Comparison of ENCODE assay signal across 8 cellular contexts in genomic region chr6:89829591-89830384, GRCh38. TPM values are rescaled to one million over a fixed set of nuclear protein-coding genes. Genes with fewer than 3 reads are reported as not detected.
DNase-seq lines count a peak whose midpoint lies in the region; ATAC-seq, FAIRE-seq and TF ChIP-seq lines count a peak whose summit lies in the region.

TSS of gene CASP8AP2 (plus strand) at chr6:89829880.

- TF ChIP-seq CTCF in adrenal gland (IDR thresholded peaks at IDR 0.05): no peak
- no peak for TF ChIP-seq CTCF in heart right ventricle (IDR thresholded peaks at IDR 0.05)
- no peak for TF ChIP-seq CTCF in upper lobe of right lung (IDR thresholded peaks at IDR 0.05)

- DNase-seq in GM12891 (ENCODE audit: insufficient read length, low spot score) (peak; percentile 82), NCI-H1436 treated with DMSO at 0.1 percent for 48 hours (lab: John Stamatoyannopoulos, UW) (peak; percentile 94), T-cell (peak; percentile 83 to 98 (median 94)), adrenal gland (peak; percentile 95 to 99 (median 97)), heart right ventricle (peak; percentile 88 to 93), posterior vena cava (ENCODE audit: low spot score) (peak; percentile 97), upper lobe of right lung (peak; percentile 94)

- POLR2A ChIA-PET in T-cell (lab: Charles Lee): interaction anchor here (0.5 to 1.7 kb wide), 12 partner anchors 10 to 749 kb away, joined by 3 to 24 read pairs (median 4); partner anchors contain the start of genes MDN1 (in 2 of the 2) and PNRC1 (in 1 of the 2)

- H3K9me3 ChIP-seq in adrenal gland (replicated peaks in 1 of 3): no peaks in the 10 kb centered on the region
- H3K9me3 ChIP-seq in heart right ventricle: no peaks in the 10 kb centered on the region
- no peaks in the 10 kb centered on the region for H3K9me3 ChIP-seq in upper lobe of right lung

- H3K4me1 ChIP-seq in adrenal gland (replicated peaks in 1 of 2): peaks cover 5 to 10% of the 10 kb centered on the region in 2 donors
- H3K4me1 ChIP-seq in heart right ventricle: peaks cover 7 to 20% (median 13%) of the 10 kb centered on the region in 9 donors
- peaks cover 6% of the 10 kb centered on the region for H3K4me1 ChIP-seq in upper lobe of right lung

- H3K27ac ChIP-seq in adrenal gland: peak within 1 kb of the TSS in 4 of 5 donors; percentile 67 to 91 (median 86)
- peak within 1 kb of the TSS; percentile 68 to 91 (median 86) for H3K27ac ChIP-seq in heart right ventricle
- peak within 1 kb of the TSS; percentile 84 for H3K27ac ChIP-seq in upper lobe of right lung

- CTCF ChIA-PET in T-cell (lab: Charles Lee): interaction anchor here (0.6 to 1.9 kb wide), 4 partner anchors 10 to 488 kb away, joined by 3 to 21 read pairs (median 4); partner anchors contain the start of gene MDN1 (in 2 of the 2)

- TF ChIP-seq POLR2A in GM12891 (IDR thresholded peaks at IDR 0.05; ENCODE audit: low read depth, low read length) (peak; percentile 72), adrenal gland (IDR thresholded peaks at IDR 0.05) (peak in 1 of 2 donors; percentile 68)

- H3K36me3 Mint-ChIP-seq in T-cell: peaks cover 15% of the 10 kb centered on the region

- peak within 1 kb of the TSS; percentile 96 to 99 for H3K27ac Mint-ChIP-seq in T-cell

- no peaks in the 10 kb centered on the region for H3K9me3 Mint-ChIP-seq in T-cell

- intact Hi-C loops in adrenal gland (cut with DNase I): no loop called here
- intact Hi-C loops in heart right ventricle (cut with DNase I): loop anchor here in 1 of 10 donors (1.0 kb wide), 1 partner anchor 10 kb away; the partner anchor contains the start of gene MDN1
- intact Hi-C loops in posterior vena cava (cut with DNase I): no loop called here
- intact Hi-C loops in upper lobe of right lung (cut with DNase I): no loop called here

- H3K4me3 ChIP-seq in adrenal gland (peak within 1 kb of the TSS; percentile 66 to 98 (median 78)), heart right ventricle (peak within 1 kb of the TSS; percentile 76 to 97 (median 94)), upper lobe of right lung (peak within 1 kb of the TSS; percentile 87)

- H3K4me3 Mint-ChIP-seq in T-cell: peak within 1 kb of the TSS; percentile 94 to 100 (median 98)

- peak; percentile 97 for FAIRE-seq in GM12891 (lab: Jason Lieb, UNC)

- 0 to 1% (median 0%) methylated on average over 17 to 44 of the region's 44 CpGs for WGBS in adrenal gland, 4 donors
- WGBS in heart right ventricle, 2 donors: 0% methylated on average over 44 of the region's 44 CpGs

- H3K36me3 ChIP-seq in adrenal gland (replicated peaks in 1 of 2) (no peaks in the 10 kb centered on the region), heart right ventricle (peaks cover 0 to 27% (median 7%) of the 10 kb centered on the region in 9 donors), upper lobe of right lung (peaks cover 5% of the 10 kb centered on the region)

- H3K27me3 Mint-ChIP-seq in T-cell: no peaks in the 10 kb centered on the region

- ATAC-seq in HG02840 (IDR thresholded peaks at IDR 0.05; ENCODE audit: low FRiP score, unreplicated experiment): peak; percentile 98
- peak; percentile 93 to 94 (median 93) for ATAC-seq in T-cell (replicated peaks in 1 of 4)
- peak; percentile 97 to 99 (median 98) for ATAC-seq in heart right ventricle
- ATAC-seq in upper lobe of right lung: peak; percentile 99

- no peaks in the 10 kb centered on the region for H3K27me3 ChIP-seq in adrenal gland
- H3K27me3 ChIP-seq in heart right ventricle: no peaks in the 10 kb centered on the region
- no peaks in the 10 kb centered on the region for H3K27me3 ChIP-seq in upper lobe of right lung

- peaks cover 35 to 46% (median 39%) of the 10 kb centered on the region in 3 donors for H3K4me1 Mint-ChIP-seq in T-cell

TF ChIP-seq in GM12891, 5 proteins besides CTCF, POLR2A, EP300 and RAD21:
- TF ChIP-seq POLR2AphosphoS5 (IDR thresholded peaks at IDR 0.05; ENCODE audit: low read depth, low read length) (0 out of 2 replicates have a peak, but pooled peaks have one; percentile 57), POU2F2 (IDR thresholded peaks at IDR 0.05; ENCODE audit: low read depth, low read length) (0 out of 2 replicates have a peak, but pooled peaks have one; percentile 45), SPI1 (IDR thresholded peaks at IDR 0.05; ENCODE audit: low read depth, low read length) (no peak), TAF1 (IDR thresholded peaks at IDR 0.05; ENCODE audit: low read depth, low read length) (0 out of 2 replicates have a peak, but pooled peaks have one; percentile 53)

RNA-seq across cellular contexts. Expression of gene CASP8AP2, which starts in this region (rescaled TPM):
- polyA plus RNA-seq in GM12891 (2012; ENCODE audit: low read depth, missing spikeins): 3.7 TPM
- total RNA-seq in T-cell (10 to 100 TPM; 27.8 to 46.8 (median 39.7) TPM), adrenal gland (10 to 100 TPM in 3 of 8 donors, 1 to 10 TPM in 5; 4.8 to 13.1 (median 9.5) TPM), heart right ventricle (10 to 100 TPM in 9 of 10 donors, 1 to 10 TPM in 1; 9.8 to 15.9 (median 12.4) TPM), posterior vena cava (10 to 100 TPM; 18.2 to 18.8 TPM), upper lobe of right lung (16.5 TPM)
- polyA plus RNA-seq in adrenal gland (1 to 10 TPM; 5.0 to 8.9 (median 6.6) TPM), heart right ventricle (1 to 10 TPM; 2.2 to 9.9 TPM)

Comparison
In these comparisons a context has a peak if more than half of its experiments do, and no peak if none do; other contexts are left out.
1. Peak in every context shown above with its lines: DNase-seq, ATAC-seq, H3K4me3 ChIP-seq and H3K27ac ChIP-seq.